In genomic region chr1:59455206-59455605, GRCh38 we compare ENCODE assay signal across 21 cellular contexts.
A peak's percentile ranks its signal among the peaks of the same experiment; 100 is the strongest.
DNase-seq lines count a peak whose midpoint lies in the region; ATAC-seq, FAIRE-seq and TF ChIP-seq lines count a peak whose summit lies in the region.
"Had no signal": no experiment of that assay in that cellular context is flagged by ENCODE, and none has a peak within 500 bp of the region (broad histone marks: within the 10 kb centered on the region; RNA-seq: fewer than 3 reads in every experiment).

No MANE protein-coding gene starts in this region.

- intact Hi-C loops in left ventricle myocardium inferior (cut with micrococcal nuclease): no loop called here

- peak; percentile 61 for DNase-seq in AG08396 (ENCODE audit: low spot score)
- peak; percentile 74 for DNase-seq in LHCN-M2 (ENCODE audit: low read depth)
- DNase-seq in cardiac fibroblast (ENCODE audit: low read depth in 2 of 2): peak; percentile 49 to 74
- DNase-seq in keratinocyte (ENCODE audit: low read depth, low spot score): no peak
- no peak for DNase-seq in left ventricle myocardium inferior
- DNase-seq: activated CD4-positive, CD25-positive, alpha-beta regulatory T cell treated with anti-CD3 and anti-CD28 coated beads, Interleukin-2, amount 50 U/mL, for 72 hours; glutamatergic neuron; Kasumi-1; naive B cell; NCI-H1694 treated with DMSO at 0.1 percent for 48 hours; NCI-H524; retina; T-helper 17 cell; transverse colon had no signal

- dilution Hi-C loops in keratinocyte (cut with MboI; ENCODE audit: extremely low pct_ligation_motif_present, low sequenced_read_pairs): no loop called here

- H2AFZ ChIP-seq in keratinocyte (ENCODE audit: control insufficient read depth, low read length): no peak overlapping the region

- peak; percentile 87 for FAIRE-seq in keratinocyte (lab: Jason Lieb, UNC)
- FAIRE-seq: GM12892 had no signal

- peak overlapping the region; percentile 49 for H3K4me2 ChIP-seq in keratinocyte (ENCODE audit: control insufficient read depth, extremely low read depth, insufficient read depth, low read depth, low read length)

- TF ChIP-seq CTCF in cardiac fibroblast (IDR thresholded peaks at IDR 0.05; ENCODE audit: low read depth, low read length): no peak
- TF ChIP-seq CTCF in keratinocyte (optimal IDR thresholded peaks at IDR 0.05 in 1 of 3, IDR thresholded peaks at IDR 0.05 in 1 of 3, conservative IDR thresholded peaks at IDR 0.05 in 1 of 3; ENCODE audit: extremely low read depth in 1 of 3, insufficient read depth in 2 of 3, low read length in 3 of 3): no peak
- no peak for TF ChIP-seq CTCF in left ventricle myocardium inferior (IDR thresholded peaks at IDR 0.05; ENCODE audit: borderline replicate concordance)

- no peaks in the 10 kb centered on the region for H3K9me1 ChIP-seq in keratinocyte (ENCODE audit: control insufficient read depth, extremely low read depth, insufficient read depth, low read length)

- no peak overlapping the region for H3K4me3 ChIP-seq in cardiac fibroblast (replicated peaks in 1 of 2; ENCODE audit: low read depth in 2 of 2, low read length in 2 of 2)
- no peak overlapping the region for H3K4me3 ChIP-seq in keratinocyte (ENCODE audit: control insufficient read depth in 2 of 3, extremely low read depth in 1 of 3, insufficient read depth in 2 of 3, low read depth in 1 of 3, low read length in 3 of 3)
- no peak overlapping the region for H3K4me3 ChIP-seq in left ventricle myocardium inferior
- H3K4me3 ChIP-seq: coronary artery, transverse colon had no signal

- H3K27ac ChIP-seq in keratinocyte (ENCODE audit: control insufficient read depth, insufficient read depth, low read length) (no peak overlapping the region), left ventricle myocardium inferior (replicated peaks) (no peak overlapping the region)
- H3K27ac ChIP-seq: coronary artery, transverse colon had no signal

- ATAC-seq in GM21447 (IDR thresholded peaks at IDR 0.05; ENCODE audit: unreplicated experiment) (no peak), GM18907 (IDR thresholded peaks at IDR 0.05; ENCODE audit: unreplicated experiment) (no peak), HG02623 (IDR thresholded peaks at IDR 0.05; ENCODE audit: unreplicated experiment) (no peak)
- ATAC-seq: activated naive CD4-positive, alpha-beta T cell treated with anti-CD3 and anti-CD28 coated beads, Interleukin-2, amount 50 U/mL, for 72 hours; Panc1; T-helper 17 cell had no signal

- no peak overlapping the region for H3K9ac ChIP-seq in keratinocyte (ENCODE audit: control insufficient read depth, extremely low read depth, insufficient read depth, low read length)

- H3K36me3 ChIP-seq in keratinocyte (ENCODE audit: control insufficient read depth in 2 of 2, extremely low read depth in 1 of 2, insufficient read depth in 2 of 2, low read length in 2 of 2): no peaks in the 10 kb centered on the region
- peaks cover 2% of the 10 kb centered on the region for H3K36me3 ChIP-seq in left ventricle myocardium inferior
- H3K36me3 ChIP-seq: transverse colon had no signal

- H3K27me3 ChIP-seq in keratinocyte (ENCODE audit: control insufficient read depth, extremely low read depth, insufficient read depth, low read length): no peaks in the 10 kb centered on the region
- H3K27me3 ChIP-seq in left ventricle myocardium inferior (ENCODE audit: low read depth): no peaks in the 10 kb centered on the region
- H3K27me3 ChIP-seq: transverse colon had no signal

- H3K9me3 ChIP-seq in keratinocyte (ENCODE audit: control insufficient read depth, low read depth, low read length): no peaks in the 10 kb centered on the region
- H3K9me3 ChIP-seq in left ventricle myocardium inferior (replicated peaks): peaks cover 5% of the 10 kb centered on the region
- H3K9me3 ChIP-seq: transverse colon had no signal

- no peaks in the 10 kb centered on the region for H4K20me1 ChIP-seq in keratinocyte (ENCODE audit: control insufficient read depth, extremely low read depth, insufficient read depth, low read length)

- peaks cover 20% of the 10 kb centered on the region for H3K4me1 ChIP-seq in keratinocyte (ENCODE audit: control insufficient read depth, extremely low read depth, insufficient read depth, low read length)
- H3K4me1 ChIP-seq in left ventricle myocardium inferior: no peaks in the 10 kb centered on the region
- H3K4me1 ChIP-seq: transverse colon had no signal

- no peaks in the 10 kb centered on the region for H3K79me2 ChIP-seq in keratinocyte (ENCODE audit: control insufficient read depth, insufficient read depth, low read length)

Comparison
In these comparisons a context has a peak if more than half of its experiments do, and no peak if none do; other contexts are left out.
1. DNase-seq: peak in AG08396 (single experiment), LHCN-M2 (single experiment) and cardiac fibroblast (2 of 2); none in keratinocyte (single experiment) and left ventricle myocardium inferior (single experiment).